8 cellular contexts compared by ENCODE assay signal in genomic region chr2:238107525-238108422, GRCh38. TPM values are rescaled to one million over a fixed set of nuclear protein-coding genes. Genes with fewer than 3 reads are reported as not detected.
DNase-seq lines count a peak whose midpoint lies in the region; ATAC-seq and TF ChIP-seq lines count a peak whose summit lies in the region.

No MANE protein-coding gene starts in this region.

- H3K23me2 ChIP-seq in H9 (ENCODE audit: insufficient read length, low read depth, low read length, poor library complexity, severe bottlenecking): no peaks in the 10 kb centered on the region

- ATAC-seq in GM18519 (IDR thresholded peaks at IDR 0.05; ENCODE audit: low FRiP score, unreplicated experiment): peak; percentile 68

- H4K20me1 ChIP-seq in H9 (ENCODE audit: control insufficient read depth, insufficient read depth, insufficient read length): no peaks in the 10 kb centered on the region
- H4K20me1 ChIP-seq in OCI-LY7 (ENCODE audit: insufficient read depth, low read length): no peaks in the 10 kb centered on the region

- no peak overlapping the region for H2BK20ac ChIP-seq in H9 (ENCODE audit: low read depth, low read length, poor library complexity, severe bottlenecking)

- no peaks in the 10 kb centered on the region; the same call in 1 of the 2 replicates for H3K4me1 ChIP-seq in H9 (ENCODE audit: insufficient read depth, low read length)
- peaks cover 48% of the 10 kb centered on the region for H3K4me1 ChIP-seq in OCI-LY7 (ENCODE audit: insufficient read depth, low read length, poor library complexity, severe bottlenecking)
- H3K4me1 ChIP-seq in SJCRH30: peaks cover 26% of the 10 kb centered on the region

- H4K91ac ChIP-seq in H9 (ENCODE audit: insufficient read length, low read depth, low read length): no peak overlapping the region

- no peak overlapping the region for H3K9ac ChIP-seq in H9 (ENCODE audit: extremely low read depth, insufficient read length, low read length)

- H3K27me3 Mint-ChIP-seq in H9 (ENCODE audit: low read depth) (no peaks in the 10 kb centered on the region; the same call in none of the 2 replicates), nephron (ENCODE audit: low read depth) (peaks cover 10% of the 10 kb centered on the region)

- peak overlapping the region in 1 of 3 experiments; percentile 91; a peak in 1 of 7 replicates for H3K27ac Mint-ChIP-seq in H9
- peak overlapping the region in 2 of 3 experiments; percentile 26 to 37 for H3K27ac Mint-ChIP-seq in nephron

- no peaks in the 10 kb centered on the region for H3K9me2 ChIP-seq in OCI-LY7 (ENCODE audit: insufficient read depth, low read length)

- no peak overlapping the region for H4K5ac ChIP-seq in H9 (ENCODE audit: insufficient read length, low read depth, low read length)

- H3K4me3 ChIP-seq in OCI-LY7 (ENCODE audit: low read depth, low read length, poor library complexity, severe bottlenecking) (peak overlapping the region; percentile 66), SJCRH30 (no peak overlapping the region)

- intact Hi-C loops in OCI-LY7 (cut with micrococcal nuclease; ENCODE audit: unreplicated experiment): loop anchor here (1.0 to 5.0 kb wide), 7 partner anchors 32 to 435 kb away; partner anchors contain the start of genes HES6 and UBE2F

- no peak overlapping the region for H2AK5ac ChIP-seq in H9 (ENCODE audit: insufficient read length, low read length)

- H3K27ac ChIP-seq in H9 (ENCODE audit: insufficient read length, low read depth, low read length): no peak overlapping the region
- H3K27ac ChIP-seq in OCI-LY7 (ENCODE audit: low read depth, low read length, poor library complexity, severe bottlenecking): peak overlapping the region; percentile 88
- H3K27ac ChIP-seq in SJCRH30: no peak overlapping the region

- BruUV-seq in OCI-LY7 (replicated peaks; lab: Mats Ljungman, UMichigan): no TSS peak

- H3K4ac ChIP-seq in H9 (ENCODE audit: low read depth, low read length): no peak overlapping the region

- no CpG with 5 or more reads among the region's 28 CpGs for WGBS in H9 (ENCODE audit: extremely low coverage, insufficient read length, low lambda C conversion rate)

- H3K4me2 ChIP-seq in H9 (ENCODE audit: insufficient read depth, insufficient read length, low read length) (no peak overlapping the region), OCI-LY7 (ENCODE audit: low read length) (peak overlapping the region; percentile 89)

- H3K4me1 Mint-ChIP-seq in H9 (peaks cover 19 to 26% of the 10 kb centered on the region in 2 experiments), nephron (peaks cover 19% of the 10 kb centered on the region)

- no peak overlapping the region for H2BK120ac ChIP-seq in H9 (ENCODE audit: low read depth, low read length, poor library complexity, severe bottlenecking)

- H3K9me3 Mint-ChIP-seq in H9 (peaks cover 7 to 8% of the 10 kb centered on the region in 2 experiments), nephron (peaks cover 4% of the 10 kb centered on the region)

- no peaks in the 10 kb centered on the region for H3K9me3 ChIP-seq in H9 (ENCODE audit: control insufficient read depth, low read depth, low read length)
- H3K9me3 ChIP-seq in OCI-LY7 (ENCODE audit: low read length): no peaks in the 10 kb centered on the region
- peaks cover 8% of the 10 kb centered on the region; the same call in 1 of the 2 replicates for H3K9me3 ChIP-seq in SJCRH30 (replicated peaks)

- H3K36me3 ChIP-seq in OCI-LY7 (ENCODE audit: insufficient read depth, low read length): no peaks in the 10 kb centered on the region; the same call in 1 of the 2 replicates
- H3K36me3 ChIP-seq in SJCRH30: no peaks in the 10 kb centered on the region

- DNase-seq in H9 (peak; percentile 44), OCI-LY7 (ENCODE audit: low spot score) (peak; percentile 92), SJCRH30 (no peak), NCI-H1417 (lab: John Stamatoyannopoulos, UW) (no peak), SK-N-DZ (ENCODE audit: low spot score) (no peak), NCI-H748 (lab: John Stamatoyannopoulos, UW; ENCODE audit: unreplicated experiment) (no peak)

- no peaks in the 10 kb centered on the region for H3K79me1 ChIP-seq in H9 (ENCODE audit: insufficient read depth, low read depth, low read length, poor library complexity, severe bottlenecking)

- no peaks in the 10 kb centered on the region for H3K79me2 ChIP-seq in H9 (ENCODE audit: insufficient read depth, low read length)
- H3K79me2 ChIP-seq in OCI-LY7 (ENCODE audit: insufficient read depth, low read depth, low read length): no peaks in the 10 kb centered on the region

- H3K14ac ChIP-seq in H9 (ENCODE audit: insufficient read depth, low read length): no peak overlapping the region

- H3K27me3 ChIP-seq in H9 (ENCODE audit: insufficient read depth, low read length) (no peaks in the 10 kb centered on the region), SJCRH30 (peaks cover 4% of the 10 kb centered on the region; the same call in 1 of the 2 replicates)

- no peak overlapping the region for H2AFZ ChIP-seq in H9 (ENCODE audit: low read length)
- H2AFZ ChIP-seq in OCI-LY7 (ENCODE audit: low read length): peak overlapping the region; percentile 27; the same call in 1 of the 2 replicates

- no peak overlapping the region for H3T11ph ChIP-seq in H9 (ENCODE audit: low read length)

- no peak overlapping the region for H2BK12ac ChIP-seq in H9 (ENCODE audit: insufficient read length, low read depth, low read length)

- no peak overlapping the region for H4K8ac ChIP-seq in H9 (replicated peaks; ENCODE audit: insufficient read length, low read depth, low read length)

- H3K36me3 Mint-ChIP-seq in H9 (ENCODE audit: insufficient read depth in 1 of 3, low read depth in 3 of 3) (peaks cover 0 to 3% (median 0%) of the 10 kb centered on the region in 3 experiments; a peak in 2 of 7 replicates), nephron (ENCODE audit: low read depth) (peaks cover under 1% of the 10 kb centered on the region)

- no peak overlapping the region for H3K18ac ChIP-seq in H9 (ENCODE audit: insufficient read length, low read depth, low read length)

- H3K4me3 Mint-ChIP-seq in H9 (no peak overlapping the region), nephron (no peak overlapping the region)

- H3K23ac ChIP-seq in H9 (ENCODE audit: insufficient read length, low read depth, low read length): no peak overlapping the region

- no peak overlapping the region for H2BK15ac ChIP-seq in H9 (ENCODE audit: low read depth, low read length)

- CTCF ChIA-PET in OCI-LY7 (lab: Charles Lee; ENCODE audit: unreplicated experiment): interaction anchor here (0.7 to 1.5 kb wide), 3 partner anchors 9 to 53 kb away, joined by 3 to 4 read pairs (median 4); no protein-coding TSS in a partner anchor

- H2BK5ac ChIP-seq in H9 (ENCODE audit: insufficient read length, low read length): no peak overlapping the region

- no peak for TF ChIP-seq CTCF in H9 (conservative IDR thresholded peaks at IDR 0.05)
- TF ChIP-seq CTCF in OCI-LY7 (conservative IDR thresholded peaks at IDR 0.05; ENCODE audit: low read length): peak; percentile 21; the same call in 1 of the 2 replicates
- TF ChIP-seq CTCF in nephron (IDR thresholded peaks at IDR 0.05; ENCODE audit: unreplicated experiment in 3 of 3): no peak

- POLR2A ChIA-PET in OCI-LY7 (lab: Charles Lee): interaction anchor here (0.8 to 2.0 kb wide), 5 partner anchors 9 to 139 kb away, joined by 3 to 16 read pairs (median 3); partner anchors contain the start of genes ESPNL and HES6

- H3K56ac ChIP-seq in H9 (ENCODE audit: insufficient read length, low read depth, low read length): no peak overlapping the region

RNA-seq across cellular contexts. Expression of gene ESPNL, which starts 7.6 kb away (rescaled TPM):
- total RNA-seq in H9 (2021) (0.17 and 0.37 TPM in 2 replicates), OCI-LY7 (2022) (3.4 and 5.0 TPM in 2 replicates)
- 7.6 and 7.7 TPM in 2 replicates for total RNA-seq in OCI-LY7 (2014; rRNA removed; shearing (Covaris generic))
- total RNA-seq in SJCRH30 (2014; rRNA removed; shearing (Covaris generic)): 2.6 and 3.1 TPM in 2 replicates
- 10.9 and 11.8 TPM in 2 replicates for polyA plus RNA-seq in SK-N-DZ (2014; cell fraction: cytosol; rRNA removed)
- polyA plus RNA-seq in SK-N-DZ (2014; cell fraction: nucleus; rRNA removed): 29.8 and 39.1 TPM in 2 replicates

RNA-seq across cellular contexts. Expression of gene KLHL30, which starts 30.7 kb away (rescaled TPM):
- total RNA-seq in H9 (2021) (not detected in 2 replicates), OCI-LY7 (2022) (1.7 and 1.9 TPM in 2 replicates)
- total RNA-seq in OCI-LY7 (2014; rRNA removed; shearing (Covaris generic)): 0.03 and 0.09 TPM in 2 replicates
- total RNA-seq in SJCRH30 (2014; rRNA removed; shearing (Covaris generic)): 3.9 and 4.1 TPM in 2 replicates
- polyA plus RNA-seq in SK-N-DZ (2014; cell fraction: cytosol; rRNA removed): 4.3 and 6.4 TPM in 2 replicates
- 6.6 and 8.2 TPM in 2 replicates for polyA plus RNA-seq in SK-N-DZ (2014; cell fraction: nucleus; rRNA removed)

RNA-seq across cellular contexts. Expression of gene SCLY, which starts 47.0 kb away (rescaled TPM):
- 53.4 and 55.3 TPM in 2 replicates for total RNA-seq in H9 (2021)
- total RNA-seq in OCI-LY7 (2014; rRNA removed; shearing (Covaris generic)): 39.3 and 41.7 TPM in 2 replicates
- total RNA-seq in OCI-LY7 (2022): 29.9 and 31.2 TPM in 2 replicates
- 35.9 and 36.7 TPM in 2 replicates for total RNA-seq in SJCRH30 (2014; rRNA removed; shearing (Covaris generic))
- 78.3 and 103 TPM in 2 replicates for polyA plus RNA-seq in SK-N-DZ (2014; cell fraction: cytosol; rRNA removed)
- polyA plus RNA-seq in SK-N-DZ (2014; cell fraction: nucleus; rRNA removed): 76.2 and 101 TPM in 2 replicates

RNA-seq across cellular contexts. Expression of gene ERFE, which starts 51.0 kb away (rescaled TPM):
- 2.0 and 2.1 TPM in 2 replicates for total RNA-seq in H9 (2021)
- total RNA-seq in OCI-LY7 (2014; rRNA removed; shearing (Covaris generic)): 7.3 and 8.2 TPM in 2 replicates
- 7.6 and 10.2 TPM in 2 replicates for total RNA-seq in OCI-LY7 (2022)
- 10.4 and 10.5 TPM in 2 replicates for total RNA-seq in SJCRH30 (2014; rRNA removed; shearing (Covaris generic))
- 4.6 and 6.2 TPM in 2 replicates for polyA plus RNA-seq in SK-N-DZ (2014; cell fraction: cytosol; rRNA removed)
- polyA plus RNA-seq in SK-N-DZ (2014; cell fraction: nucleus; rRNA removed): 4.9 and 13.2 TPM in 2 replicates

Comparison
In these comparisons a context has a peak if more than half of its experiments do, and no peak if none do; other contexts are left out.
1. DNase-seq: peak in H9 (single experiment) and OCI-LY7 (single experiment); none in SJCRH30 (0 of 2), NCI-H1417 (0 of 3), SK-N-DZ (single experiment) and NCI-H748 (single experiment).